Comparison of ENCODE assay signal across 9 cellular contexts in the genomic region with DNA sequence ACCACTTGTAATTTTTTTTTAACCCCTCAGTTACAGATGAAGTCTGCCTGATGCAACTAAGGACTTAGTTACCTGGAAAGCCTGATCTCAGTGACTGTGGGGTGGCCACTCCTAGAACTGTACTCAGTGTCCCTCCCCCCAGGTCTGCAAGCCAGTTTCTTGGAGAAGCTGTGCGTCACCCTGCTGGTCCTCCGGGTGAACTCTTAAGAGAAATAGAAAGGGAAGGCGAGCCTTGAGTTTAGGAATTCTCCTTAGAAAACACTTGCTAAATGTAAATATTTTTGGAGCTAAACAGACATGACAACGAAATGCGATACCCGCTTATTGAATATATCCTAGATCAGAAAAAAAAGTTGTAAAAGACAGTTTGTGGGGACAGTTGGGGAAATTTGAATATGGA. TPM values are rescaled to one million over a fixed set of nuclear protein-coding genes. Genes with fewer than 3 reads are reported as not detected.
DNase-seq lines count a peak whose midpoint lies in the region; ATAC-seq, FAIRE-seq and TF ChIP-seq lines count a peak whose summit lies in the region.
"Had no signal": no experiment of that assay in that cellular context is flagged by ENCODE, and none has a peak within 500 bp of the region (broad histone marks: within the 10 kb centered on the region; RNA-seq: fewer than 3 reads in every experiment).

No MANE protein-coding gene starts in this region.

- H4K20me1 ChIP-seq in GM23248 (ENCODE audit: insufficient read depth) (no peaks in the 10 kb centered on the region), K562 (replicated peaks; ENCODE audit: control insufficient read depth, insufficient read depth, low read length) (no peaks in the 10 kb centered on the region)

- peak overlapping the region; percentile 68 for H3K4me3 ChIP-seq in GM23248
- no peak overlapping the region for H3K4me3 ChIP-seq in K562
- no peak overlapping the region for H3K4me3 ChIP-seq in iPS-20b (ENCODE audit: low read length)
- H3K4me3 ChIP-seq in skeletal muscle tissue (ENCODE audit: low read length in 3 of 3) = peak overlapping the region in 1 of 3 donors; percentile 64

- H3K27ac ChIP-seq in GM23248 = peak overlapping the region; percentile 78
- no peak overlapping the region for H3K27ac ChIP-seq in K562 (ENCODE audit: extremely low read depth, low read depth, low read length)
- H3K27ac ChIP-seq in iPS-20b (ENCODE audit: low read length) = no peak overlapping the region
- H3K27ac ChIP-seq in skeletal muscle tissue (ENCODE audit: low read depth, low read length) = peak overlapping the region; percentile 53

- H3K9ac ChIP-seq in GM23248 (peak overlapping the region; percentile 62), K562 (ENCODE audit: insufficient read depth in 1 of 2, low read depth in 2 of 2, low read length in 2 of 2) (no peak overlapping the region), iPS-20b (ENCODE audit: low read depth, low read length) (peak overlapping the region; percentile 6; the same call in 1 of the 2 replicates), skeletal muscle tissue (ENCODE audit: low read depth in 1 of 3, low read length in 3 of 3) (peak overlapping the region in 2 of 3 donors; percentile 18 to 47)

- peaks cover 54% of the 10 kb centered on the region for H3K4me1 ChIP-seq in GM23248 (ENCODE audit: insufficient read depth)
- no peaks in the 10 kb centered on the region for H3K4me1 ChIP-seq in K562 (replicated peaks in 1 of 2; ENCODE audit: control insufficient read depth in 2 of 2, insufficient read depth in 2 of 2, low read length in 2 of 2)
- H3K4me1 ChIP-seq in iPS-20b (ENCODE audit: insufficient read depth, low read length) = peaks cover 11% of the 10 kb centered on the region
- H3K4me1 ChIP-seq in skeletal muscle tissue (ENCODE audit: control insufficient read depth in 3 of 3, insufficient read depth in 3 of 3, low read length in 3 of 3) = peaks cover 0 to 15% (median 0%) of the 10 kb centered on the region in 3 donors

- no peaks in the 10 kb centered on the region for H3K9me3 ChIP-seq in GM23248 (ENCODE audit: low read depth)
- H3K9me3 ChIP-seq in K562 (replicated peaks; ENCODE audit: control insufficient read depth, insufficient read depth, low read depth, low read length) = no peaks in the 10 kb centered on the region
- H3K9me3 ChIP-seq in iPS-20b (ENCODE audit: insufficient read depth, low read depth, low read length) = no peaks in the 10 kb centered on the region
- H3K9me3 ChIP-seq in skeletal muscle tissue (ENCODE audit: control insufficient read depth in 3 of 3, low read length in 3 of 3) = no peaks in the 10 kb centered on the region

- H3K9me1 ChIP-seq in K562 (ENCODE audit: control insufficient read depth, insufficient read depth, low read length) = no peaks in the 10 kb centered on the region

- in situ Hi-C loops in GM23248 (cut with MboI) = no loop called here
- in situ Hi-C loops in K562 (cut with MboI) = no loop called here
- in situ Hi-C loops in GM13977 (cut with MboI; ENCODE audit: low pct_unique_long_range_greater_than_20kb, low sequenced_read_pairs, unreplicated experiment) = no loop called here

- intact Hi-C loops in K562 (cut with micrococcal nuclease) = no loop called here

- no peak for TF ChIP-seq POLR2A in K562 (conservative IDR thresholded peaks at IDR 0.05)

- CTCF ChIA-PET in K562 (lab: Yijun Ruan, JAX; ENCODE audit: low intra/inter-chr PET ratio) = no interaction called here

- no peak for TF ChIP-seq EP300 in K562 (IDR thresholded peaks at IDR 0.05; ENCODE audit: low read length)

- BruUV-seq in K562 (replicated peaks; lab: Mats Ljungman, UMichigan) = no TSS peak

- POLR2A ChIA-PET in K562 (lab: Yijun Ruan, JAX) = interaction anchor here (1.3 kb wide), 1 partner anchor 10 kb away, joined by 6 read pairs; no protein-coding TSS in a partner anchor

- FAIRE-seq in K562 (lab: Jason Lieb, UNC) = peak; percentile 46

- H3F3A ChIP-seq in GM23248 (ENCODE audit: insufficient read depth) = peaks cover 56% of the 10 kb centered on the region

- ATAC-seq in K562 (peak; percentile 88), GM19395 (IDR thresholded peaks at IDR 0.05; ENCODE audit: unreplicated experiment) (no peak)

- WGBS in GM23248 (ENCODE audit: low coverage in 1 of 2, low lambda C conversion rate in 2 of 2, missing lambda C conversion rate in 2 of 2), 2 experiments = 23 to 26% methylated on average over 6 of the region's 6 CpGs
- WGBS in K562 (ENCODE audit: insufficient coverage, low coverage, missing lambda C conversion rate) = 64% methylated on average over 6 of the region's 6 CpGs

- TF ChIP-seq RAD21 in K562 (CRISPR knock-in tag; conservative IDR thresholded peaks at IDR 0.05 in 1 of 2, IDR thresholded peaks at IDR 0.05 in 1 of 2) = no peak

- H3K79me2 ChIP-seq in GM23248 (ENCODE audit: insufficient read depth) (0 out of 2 replicates have a peak, but pooled peaks cover 5% of the 10 kb centered on the region), K562 (ENCODE audit: control insufficient read depth, insufficient read depth, low read length) (no peaks in the 10 kb centered on the region)

- peak overlapping the region; percentile 57 for H2AFZ ChIP-seq in GM23248
- H2AFZ ChIP-seq in K562 (ENCODE audit: low read depth, low read length) = no peak overlapping the region

- H3K4me2 ChIP-seq in GM23248 (ENCODE audit: unreplicated experiment) (peak overlapping the region; percentile 83), K562 (ENCODE audit: insufficient read depth, low read length) (no peak overlapping the region)

- H3K36me3 ChIP-seq in GM23248 (ENCODE audit: low read depth) = no peaks in the 10 kb centered on the region
- H3K36me3 ChIP-seq in K562 (ENCODE audit: control insufficient read depth, insufficient read depth, low read length) = peaks cover 16% of the 10 kb centered on the region; the same call in 2 of the 3 replicates
- no peaks in the 10 kb centered on the region for H3K36me3 ChIP-seq in iPS-20b (ENCODE audit: insufficient read depth, low read depth, low read length)
- peaks cover 0 to 4% (median 0%) of the 10 kb centered on the region in 3 donors for H3K36me3 ChIP-seq in skeletal muscle tissue (ENCODE audit: control insufficient read depth in 3 of 3, insufficient read depth in 3 of 3, low read length in 3 of 3)

- TF ChIP-seq CTCF in K562 (IDR thresholded peaks at IDR 0.05 in 2 of 3, conservative IDR thresholded peaks at IDR 0.05 in 1 of 3; ENCODE audit: insufficient read depth in 2 of 3, low read depth in 1 of 3, low read length in 3 of 3) (no peak), GM13977 (IDR thresholded peaks at IDR 0.05; ENCODE audit: extremely low read depth, insufficient read depth, missing control alignments) (no peak)

- H3K9me2 ChIP-seq in GM23248 (ENCODE audit: insufficient read depth) = no peaks in the 10 kb centered on the region

- DNase-seq in GM23248 (peak; percentile 95), K562 (ENCODE audit: extremely low read depth in 1 of 4, low spot score in 3 of 4) (peak in 3 of 4 experiments; percentile 33 to 49 (median 49)), NCI-H446 (lab: John Stamatoyannopoulos, UW) (no peak), GM13977 (ENCODE audit: low spot score) (no peak), NCI-H748 treated with DMSO at 0.1 percent for 48 hours (lab: John Stamatoyannopoulos, UW) (no peak)
- DNase-seq: NCI-H187 treated with DMSO at 0.1 percent for 48 hours had no signal

- no peaks in the 10 kb centered on the region for H3K27me3 ChIP-seq in GM23248 (replicated peaks; ENCODE audit: insufficient read depth)
- H3K27me3 ChIP-seq in K562 (ENCODE audit: control insufficient read depth in 2 of 2, insufficient read depth in 2 of 2, low read length in 2 of 2) = no peaks in the 10 kb centered on the region
- H3K27me3 ChIP-seq in iPS-20b (ENCODE audit: insufficient read depth, low read length) = no peaks in the 10 kb centered on the region
- H3K27me3 ChIP-seq in skeletal muscle tissue (ENCODE audit: control insufficient read depth in 3 of 3, insufficient read depth in 3 of 3, low read length in 3 of 3) = no peaks in the 10 kb centered on the region

RNA-seq across cellular contexts. Expression of a gene that starts 0.7 kb away (rescaled TPM):
- 28.1 and 34.3 TPM in 2 replicates for total RNA-seq in GM23248 (2014; rRNA removed; shearing (Covaris generic))
- polyA plus RNA-seq in GM23248 (2016; fragmentation: Nextera tagmentation; extraction: Ambion mirVana) = 15.6 and 15.9 TPM in 2 replicates
- total RNA-seq in K562 (2011; cell fraction: chromatin; rRNA removed; ENCODE audit: low replicate concordance) = 1.0 and 3.1 TPM in 2 replicates
- total RNA-seq in K562 (2011; cell fraction: nucleolus; rRNA removed) = 0.39 TPM in 1 of 2 replicates, not detected in the other
- total RNA-seq in K562 (2011; cell fraction: nucleoplasm; rRNA removed) = 1.0 and 1.5 TPM in 2 replicates
- total RNA-seq in K562 (2014; rRNA removed) = 0.16 TPM in 1 of 2 replicates, not detected in the other
- total RNA-seq in K562 (2014; rRNA removed; fragmentation: Illumina TruSeq; extraction: Trizol) = 0.19 and 0.29 TPM in 2 replicates
- total RNA-seq in K562 (2015; rRNA removed; fragmentation: Illumina TruSeq; extraction: Trizol) = 0.04 TPM in 1 of 2 replicates, not detected in the other
- total RNA-seq in K562 (2021) = 0.07 and 0.29 TPM in 2 replicates
- 0.31 and 0.39 TPM in 2 replicates for polyA plus RNA-seq in K562 (2011; rRNA removed)
- 0.04 and 0.46 TPM in 2 replicates for polyA plus RNA-seq in K562 (2011; cell fraction: cytosol; rRNA removed)
- 0.38 and 0.90 TPM in 2 replicates for polyA plus RNA-seq in K562 (2011; cell fraction: nucleus; rRNA removed)
- polyA plus RNA-seq in K562 (2012) = 0.39 and 0.97 TPM in 2 replicates
- polyA plus RNA-seq in K562 (2014; fragmentation: Illumina TruSeq; extraction: Trizol) = 0.12 and 0.26 TPM in 2 replicates
- polyA plus RNA-seq in K562 (2014; fragmentation: Nextera tagmentation; extraction: Ambion mirVana) = under 1 TPM; 0.20 to 0.23 TPM
- polyA plus RNA-seq in K562 (2014; rRNA removed) = 0.16 and 0.34 TPM in 2 replicates
- polyA minus RNA-seq in K562 (2011; rRNA and poly(A)+ RNA removed) = 0.07 and 0.78 TPM in 2 replicates
- not detected in 2 replicates for polyA minus RNA-seq in K562 (2011; cell fraction: cytosol; rRNA and poly(A)+ RNA removed)
- 0.22 TPM in 1 of 2 replicates, not detected in the other for polyA minus RNA-seq in K562 (2011; cell fraction: nucleus; rRNA and poly(A)+ RNA removed)
- 12.5 TPM for total RNA-seq in skeletal muscle tissue

RNA-seq across cellular contexts. Expression of a gene that starts 17.4 kb away (rescaled TPM):
- 67.1 and 145 TPM in 2 replicates for total RNA-seq in GM23248 (2014; rRNA removed; shearing (Covaris generic))
- polyA plus RNA-seq in GM23248 (2016; fragmentation: Nextera tagmentation; extraction: Ambion mirVana) (307 and 318 TPM in 2 replicates), K562 (2011; rRNA removed) (537 and 538 TPM in 2 replicates), K562 (2014; fragmentation: Illumina TruSeq; extraction: Trizol) (229 and 241 TPM in 2 replicates), K562 (2014; fragmentation: Nextera tagmentation; extraction: Ambion mirVana) (100 to 1,000 TPM; 648 to 712 TPM), K562 (2014; rRNA removed) (320 and 438 TPM in 2 replicates)
- 40.9 and 52.1 TPM in 2 replicates for total RNA-seq in K562 (2011; cell fraction: chromatin; rRNA removed; ENCODE audit: low replicate concordance)
- 63.2 and 70.9 TPM in 2 replicates for total RNA-seq in K562 (2011; cell fraction: nucleolus; rRNA removed)
- 77.4 and 94.5 TPM in 2 replicates for total RNA-seq in K562 (2011; cell fraction: nucleoplasm; rRNA removed)
- total RNA-seq in K562 (2014; rRNA removed) (191 and 206 TPM in 2 replicates), K562 (2014; rRNA removed; fragmentation: Illumina TruSeq; extraction: Trizol) (123 and 130 TPM in 2 replicates), K562 (2015; rRNA removed; fragmentation: Illumina TruSeq; extraction: Trizol) (107 and 118 TPM in 2 replicates), K562 (2021) (169 and 198 TPM in 2 replicates), skeletal muscle tissue (50.6 TPM)
- polyA plus RNA-seq in K562 (2011; cell fraction: cytosol; rRNA removed) = 530 and 732 TPM in 2 replicates
- polyA plus RNA-seq in K562 (2011; cell fraction: nucleus; rRNA removed) = 174 and 259 TPM in 2 replicates
- polyA plus RNA-seq in K562 (2012) = 318 and 451 TPM in 2 replicates
- polyA minus RNA-seq in K562 (2011; rRNA and poly(A)+ RNA removed) = 150 and 153 TPM in 2 replicates
- 52.8 and 60.1 TPM in 2 replicates for polyA minus RNA-seq in K562 (2011; cell fraction: cytosol; rRNA and poly(A)+ RNA removed)
- 27.1 and 59.8 TPM in 2 replicates for polyA minus RNA-seq in K562 (2011; cell fraction: nucleus; rRNA and poly(A)+ RNA removed)

RNA-seq across cellular contexts. Expression of a gene that starts 50.9 kb away (rescaled TPM):
- 18.7 and 22.5 TPM in 2 replicates for total RNA-seq in GM23248 (2014; rRNA removed; shearing (Covaris generic))
- polyA plus RNA-seq in GM23248 (2016; fragmentation: Nextera tagmentation; extraction: Ambion mirVana) (6.4 and 6.6 TPM in 2 replicates), K562 (2011; rRNA removed) (28.2 and 32.1 TPM in 2 replicates), K562 (2014; fragmentation: Illumina TruSeq; extraction: Trizol) (16.9 and 17.1 TPM in 2 replicates), K562 (2014; fragmentation: Nextera tagmentation; extraction: Ambion mirVana) (1 to 10 TPM; 2.4 to 4.7 TPM), K562 (2014; rRNA removed) (25.2 and 29.1 TPM in 2 replicates)
- total RNA-seq in K562 (2011; cell fraction: chromatin; rRNA removed; ENCODE audit: low replicate concordance) = 242 and 282 TPM in 2 replicates
- 217 and 228 TPM in 2 replicates for total RNA-seq in K562 (2011; cell fraction: nucleolus; rRNA removed)
- total RNA-seq in K562 (2011; cell fraction: nucleoplasm; rRNA removed) = 127 and 197 TPM in 2 replicates
- total RNA-seq in K562 (2014; rRNA removed) (63.4 and 67.7 TPM in 2 replicates), K562 (2014; rRNA removed; fragmentation: Illumina TruSeq; extraction: Trizol) (43.4 and 45.3 TPM in 2 replicates), K562 (2015; rRNA removed; fragmentation: Illumina TruSeq; extraction: Trizol) (57.6 and 58.3 TPM in 2 replicates), K562 (2021) (53.4 and 56.1 TPM in 2 replicates), skeletal muscle tissue (29.7 TPM)
- 25.2 and 25.5 TPM in 2 replicates for polyA plus RNA-seq in K562 (2011; cell fraction: cytosol; rRNA removed)
- polyA plus RNA-seq in K562 (2011; cell fraction: nucleus; rRNA removed) = 67.3 and 94.0 TPM in 2 replicates
- 11.9 and 12.9 TPM in 2 replicates for polyA plus RNA-seq in K562 (2012)
- 164 and 169 TPM in 2 replicates for polyA minus RNA-seq in K562 (2011; rRNA and poly(A)+ RNA removed)
- polyA minus RNA-seq in K562 (2011; cell fraction: cytosol; rRNA and poly(A)+ RNA removed) = 57.9 and 59.4 TPM in 2 replicates
- polyA minus RNA-seq in K562 (2011; cell fraction: nucleus; rRNA and poly(A)+ RNA removed) = 287 and 388 TPM in 2 replicates

Comparison
In these comparisons a context has a peak if more than half of its experiments do, and no peak if none do; other contexts are left out.
1. DNase-seq: peak in GM23248 (single experiment) and K562 (3 of 4); none in NCI-H446 (0 of 2), GM13977 (single experiment) and NCI-H748 treated with DMSO at 0.1 percent for 48 hours (single experiment).
2. H3K27ac ChIP-seq: peak in GM23248 (single experiment) and skeletal muscle tissue (single experiment); none in K562 (single experiment) and iPS-20b (single experiment).
3. H3K9ac ChIP-seq: peak in GM23248 (single experiment), iPS-20b (single experiment) and skeletal muscle tissue (2 of 3); none in K562 (0 of 2).